In genomic region chr7:130369110-130369711, GRCh38 we compare ENCODE assay signal across 9 cellular contexts. TPM values are rescaled to one million over a fixed set of nuclear protein-coding genes. Genes with fewer than 3 reads are reported as not detected.
DNase-seq lines count a peak whose midpoint lies in the region; ATAC-seq and FAIRE-seq lines count a peak whose summit lies in the region.
"Had no signal": no experiment of that assay in that cellular context is flagged by ENCODE, and none has a peak within 500 bp of the region (broad histone marks: within the 10 kb centered on the region; RNA-seq: fewer than 3 reads in every experiment).

No MANE protein-coding gene starts in this region.

- no peak for ATAC-seq in natural killer cell treated with Interleukin-12 subunit alpha and Interleukin-12 subunit beta and Interleukin-15 and Interleukin-18, amount 100 ng/mL, for 72 hours
- ATAC-seq in GM19328 (IDR thresholded peaks at IDR 0.05; ENCODE audit: unreplicated experiment) = no peak

- H3K4me3 Mint-ChIP-seq in natural killer cell treated with Interleukin-12 subunit alpha and Interleukin-12 subunit beta and Interleukin-15 and Interleukin-18, amount 100 ng/mL, for 72 hours = no peak overlapping the region

- H3K4me1 ChIP-seq in adipocyte (ENCODE audit: control insufficient read depth, insufficient read depth, low read length) = peaks cover 79% of the 10 kb centered on the region

- H3K4me1 Mint-ChIP-seq in natural killer cell treated with Interleukin-12 subunit alpha and Interleukin-12 subunit beta and Interleukin-15 and Interleukin-18, amount 100 ng/mL, for 72 hours (ENCODE audit: low read depth in 2 of 2) = peaks cover 6 to 8% of the 10 kb centered on the region in 2 donors

- no peaks in the 10 kb centered on the region for H3K9me3 Mint-ChIP-seq in natural killer cell treated with Interleukin-12 subunit alpha and Interleukin-12 subunit beta and Interleukin-15 and Interleukin-18, amount 100 ng/mL, for 72 hours

- H3K36me3 ChIP-seq in adipocyte (ENCODE audit: control insufficient read depth, insufficient read depth, low read length, severe bottlenecking) = no peaks in the 10 kb centered on the region

- DNase-seq in AG20443 (ENCODE audit: low spot score) (peak; percentile 86), HT1080 (ENCODE audit: low read depth) (peak; percentile 49), adipocyte (ENCODE audit: low read depth) (no peak), lung microvascular endothelial cell (ENCODE audit: low read depth in 2 of 2) (peak; percentile 56 to 64), GM19239 (ENCODE audit: insufficient read length, low spot score) (no peak)
- DNase-seq in natural killer cell treated with Interleukin-12 subunit alpha and Interleukin-12 subunit beta and Interleukin-15 and Interleukin-18, amount 100 ng/mL, for 72 hours (ENCODE audit: low spot score) = no peak
- DNase-seq in activated CD4-positive, alpha-beta T cell treated with anti-CD3 and anti-CD28 coated beads for 4 hours = no peak

- peak overlapping the region; percentile 12 for H3K4me3 ChIP-seq in adipocyte (ENCODE audit: low read length)

- H3K27ac Mint-ChIP-seq in natural killer cell treated with Interleukin-12 subunit alpha and Interleukin-12 subunit beta and Interleukin-15 and Interleukin-18, amount 100 ng/mL, for 72 hours = no peak overlapping the region

- H3K27me3 ChIP-seq in adipocyte (replicated peaks; ENCODE audit: control insufficient read depth, insufficient read depth, low read length) = no peaks in the 10 kb centered on the region

- no peaks in the 10 kb centered on the region for H3K27me3 Mint-ChIP-seq in natural killer cell treated with Interleukin-12 subunit alpha and Interleukin-12 subunit beta and Interleukin-15 and Interleukin-18, amount 100 ng/mL, for 72 hours

- FAIRE-seq in GM19239 (lab: Jason Lieb, UNC) = no peak
- FAIRE-seq: GM18507 had no signal

- H3K9ac ChIP-seq in adipocyte (ENCODE audit: low read length) = peak overlapping the region; percentile 51

- H3K36me3 Mint-ChIP-seq in natural killer cell treated with Interleukin-12 subunit alpha and Interleukin-12 subunit beta and Interleukin-15 and Interleukin-18, amount 100 ng/mL, for 72 hours = no peaks in the 10 kb centered on the region

- H3K9me3 ChIP-seq in adipocyte (ENCODE audit: control insufficient read depth, low read length) = no peaks in the 10 kb centered on the region

RNA-seq across cellular contexts. Expression of gene CPA1, which starts 11.1 kb away (rescaled TPM):
- not detected in 2 replicates for total RNA-seq in HT1080 (2014; rRNA removed; shearing (Covaris generic))
- polyA plus RNA-seq in HT1080 (2015; cell fraction: cytosol; rRNA removed) = not detected in 2 replicates
- not detected in 2 replicates for polyA plus RNA-seq in HT1080 (2015; cell fraction: nucleus; rRNA removed)
- not detected in 2 replicates for total RNA-seq in lung microvascular endothelial cell
- total RNA-seq in natural killer cell treated with Interleukin-12 subunit alpha and Interleukin-12 subunit beta and Interleukin-15 and Interleukin-18, amount 100 ng/mL, for 72 hours = not detected

RNA-seq across cellular contexts. Expression of gene CPA5, which starts 24.6 kb away (rescaled TPM):
- not detected in 2 replicates for total RNA-seq in HT1080 (2014; rRNA removed; shearing (Covaris generic))
- 0.15 and 0.28 TPM in 2 replicates for polyA plus RNA-seq in HT1080 (2015; cell fraction: cytosol; rRNA removed)
- polyA plus RNA-seq in HT1080 (2015; cell fraction: nucleus; rRNA removed) = 0.08 TPM in 1 of 2 replicates, not detected in the other
- not detected in 2 replicates for total RNA-seq in lung microvascular endothelial cell
- not detected for total RNA-seq in natural killer cell treated with Interleukin-12 subunit alpha and Interleukin-12 subunit beta and Interleukin-15 and Interleukin-18, amount 100 ng/mL, for 72 hours

Comparison
In these comparisons a context has a peak if more than half of its experiments do, and no peak if none do; other contexts are left out.
1. DNase-seq: peak in AG20443 (single experiment), HT1080 (single experiment) and lung microvascular endothelial cell (2 of 2); none in adipocyte (single experiment), GM19239 (single experiment), natural killer cell treated with Interleukin-12 subunit alpha and Interleukin-12 subunit beta and Interleukin-15 and Interleukin-18, amount 100 ng/mL, for 72 hours (single experiment) and activated CD4-positive, alpha-beta T cell treated with anti-CD3 and anti-CD28 coated beads for 4 hours (0 of 2).